In genomic region chr14:105250008-105250366, GRCh38 we compare ENCODE assay signal across 13 cellular contexts. TPM values are rescaled to one million over a fixed set of nuclear protein-coding genes. Genes with fewer than 3 reads are reported as not detected.
DNase-seq lines count a peak whose midpoint lies in the region; ATAC-seq and TF ChIP-seq lines count a peak whose summit lies in the region.
"Had no signal": no experiment of that assay in that cellular context is flagged by ENCODE, and none has a peak within 500 bp of the region (broad histone marks: within the 10 kb centered on the region; RNA-seq: fewer than 3 reads in every experiment).

No MANE protein-coding gene starts in this region.

- H3K4me1 Mint-ChIP-seq in activated CD4-positive, alpha-beta T cell treated with anti-CD3 and anti-CD28 coated beads, Interleukin-2, amount 10 ng/mL, durations not matched to agents 24 days and 14 days, result peaks cover 16% of the 10 kb centered on the region
- peaks cover 10% of the 10 kb centered on the region for H3K4me1 Mint-ChIP-seq in endothelial cell (ENCODE audit: unreplicated experiment)

- TF ChIP-seq CTCF in RWPE1 (conservative IDR thresholded peaks at IDR 0.05; ENCODE audit: low read depth) (no peak), endothelial cell (IDR thresholded peaks at IDR 0.05; ENCODE audit: unreplicated experiment) (no peak), psoas muscle (IDR thresholded peaks at IDR 0.05) (no peak)

- no peaks in the 10 kb centered on the region for H3K27me3 ChIP-seq in psoas muscle (ENCODE audit: insufficient read depth in 3 of 3, low read length in 2 of 3)
- H3K27me3 ChIP-seq: upper lobe of left lung had no signal

- 88 to 92% (median 89%) methylated on average over 16 of the region's 16 CpGs for WGBS in psoas muscle, 3 donors

- no peaks in the 10 kb centered on the region for H3K9me3 Mint-ChIP-seq in activated CD4-positive, alpha-beta T cell treated with anti-CD3 and anti-CD28 coated beads, Interleukin-2, amount 10 ng/mL, durations not matched to agents 24 days and 14 days
- H3K9me3 Mint-ChIP-seq in endothelial cell (ENCODE audit: unreplicated experiment), result no peaks in the 10 kb centered on the region

- H3K27ac Mint-ChIP-seq in activated CD4-positive, alpha-beta T cell treated with anti-CD3 and anti-CD28 coated beads, Interleukin-2, amount 10 ng/mL, durations not matched to agents 24 days and 14 days, result peak overlapping the region; percentile 53
- H3K27ac Mint-ChIP-seq in endothelial cell (ENCODE audit: unreplicated experiment), result no peak overlapping the region

- peaks cover 36% of the 10 kb centered on the region for H3K36me3 Mint-ChIP-seq in activated CD4-positive, alpha-beta T cell treated with anti-CD3 and anti-CD28 coated beads, Interleukin-2, amount 10 ng/mL, durations not matched to agents 24 days and 14 days (ENCODE audit: low read depth)
- H3K36me3 Mint-ChIP-seq in endothelial cell (ENCODE audit: low read depth, unreplicated experiment), result peaks cover 29% of the 10 kb centered on the region

- intact Hi-C loops in activated CD4-positive, alpha-beta T cell treated with anti-CD3 and anti-CD28 coated beads, Interleukin-2, amount 10 ng/mL, durations not matched to agents 24 days and 14 days (cut with micrococcal nuclease), result no loop called here
- intact Hi-C loops in psoas muscle (cut with DNase I), result no loop called here

- H3K36me3 ChIP-seq in psoas muscle (ENCODE audit: insufficient read depth in 1 of 2, low read depth in 1 of 2), result peaks cover 0 to 37% of the 10 kb centered on the region in 2 donors

- peak overlapping the region; percentile 76 for H3K4me3 Mint-ChIP-seq in activated CD4-positive, alpha-beta T cell treated with anti-CD3 and anti-CD28 coated beads, Interleukin-2, amount 10 ng/mL, durations not matched to agents 24 days and 14 days
- H3K4me3 Mint-ChIP-seq in endothelial cell (ENCODE audit: unreplicated experiment), result peak overlapping the region; percentile 16

- H3K27ac ChIP-seq in RWPE1 (peak overlapping the region; percentile 85), psoas muscle (peak overlapping the region; percentile 91)

- H3K27me3 Mint-ChIP-seq in activated CD4-positive, alpha-beta T cell treated with anti-CD3 and anti-CD28 coated beads, Interleukin-2, amount 10 ng/mL, durations not matched to agents 24 days and 14 days, result no peaks in the 10 kb centered on the region
- peaks cover 14% of the 10 kb centered on the region for H3K27me3 Mint-ChIP-seq in endothelial cell (ENCODE audit: unreplicated experiment)

- ATAC-seq in psoas muscle (no peak), GM21529 (IDR thresholded peaks at IDR 0.05; ENCODE audit: unreplicated experiment) (no peak), GM21526 (IDR thresholded peaks at IDR 0.05; ENCODE audit: low FRiP score, unreplicated experiment) (no peak)
- ATAC-seq: GM12878, HepG2 had no signal

- POLR2A ChIA-PET in RWPE1 (lab: Yijun Ruan, JAX; ENCODE audit: low non-redundant PET), result no interaction called here

- H3K9me3 ChIP-seq in psoas muscle, result no peaks in the 10 kb centered on the region
- H3K9me3 ChIP-seq: upper lobe of left lung had no signal

- peaks cover 52% of the 10 kb centered on the region for H3K4me1 ChIP-seq in psoas muscle

- H3K4me3 ChIP-seq in psoas muscle, result peak overlapping the region; percentile 70

- CTCF ChIA-PET in RWPE1 (lab: Yijun Ruan, JAX), result no interaction called here

- no peak for DNase-seq in activated CD4-positive, alpha-beta T cell treated with anti-CD3 and anti-CD28 coated beads, Interleukin-2, amount 10 ng/mL, durations not matched to agents 24 days and 14 days
- DNase-seq in activated CD4-positive, alpha-beta T cell treated with anti-CD3 and anti-CD28 coated beads for 48 hours, result no peak
- DNase-seq in RWPE1 (ENCODE audit: low spot score) (no peak), endothelial cell (ENCODE audit: low spot score) (no peak), psoas muscle (no peak), cerebellar nuclear complex (lab: John Stamatoyannopoulos, UW) (no peak)
- DNase-seq: NCI-H1436 treated with DMSO at 0.1 percent for 48 hours, NCI-H526 treated with DMSO at 0.1 percent for 48 hours had no signal

RNA-seq across cellular contexts. Expression of gene BTBD6, which starts 1.7 kb away (rescaled TPM):
- total RNA-seq in activated CD4-positive, alpha-beta T cell treated with anti-CD3 and anti-CD28 coated beads, Interleukin-2, amount 10 ng/mL, durations not matched to agents 24 days and 14 days, result 39.8 and 40.1 TPM in 2 replicates
- 45.1 TPM for total RNA-seq in endothelial cell (ENCODE audit: unreplicated experiment)
- 10 to 100 TPM; 56.9 to 75.3 (median 69.1) TPM for total RNA-seq in psoas muscle
- 10 to 100 TPM; 48.3 to 79.7 (median 72.2) TPM for polyA plus RNA-seq in psoas muscle
- total RNA-seq: HepG2 had no signal
- polyA plus RNA-seq: HepG2 had no signal

RNA-seq across cellular contexts. Expression of gene BRF1, which starts 50.8 kb away (rescaled TPM):
- total RNA-seq in activated CD4-positive, alpha-beta T cell treated with anti-CD3 and anti-CD28 coated beads, Interleukin-2, amount 10 ng/mL, durations not matched to agents 24 days and 14 days, result 42.4 and 46.6 TPM in 2 replicates
- total RNA-seq in endothelial cell (ENCODE audit: unreplicated experiment) (40.9 TPM), psoas muscle (10 to 100 TPM; 17.1 to 26.2 (median 20.9) TPM)
- polyA plus RNA-seq in psoas muscle, result 10 to 100 TPM; 12.9 to 15.3 (median 13.4) TPM
